In genomic region chr13:48398450-48399095, GRCh38 we compare ENCODE assay signal across 18 cellular contexts. TPM values are rescaled to one million over a fixed set of nuclear protein-coding genes. Genes with fewer than 3 reads are reported as not detected.
A peak's percentile ranks its signal among the peaks of the same experiment; 100 is the strongest.
DNase-seq lines count a peak whose midpoint lies in the region; ATAC-seq and TF ChIP-seq lines count a peak whose summit lies in the region.
"Had no signal": no experiment of that assay in that cellular context is flagged by ENCODE, and none has a peak within 500 bp of the region (broad histone marks: within the 10 kb centered on the region; RNA-seq: fewer than 3 reads in every experiment).

No MANE protein-coding gene starts in this region.

- peak overlapping the region in 14 of 21 experiments; percentile 18 to 95 (median 54) for H3K27ac ChIP-seq in skin epidermis
- H3K27ac ChIP-seq: C4-2B, Peyer's patch had no signal

- DNase-seq in Calu3 (no peak), T-cell (no peak), fibroblast of the aortic adventitia (ENCODE audit: low read depth) (peak; percentile 32), DMS79 (lab: John Stamatoyannopoulos, UW) (no peak), SKM-1 (lab: John Stamatoyannopoulos, UW; ENCODE audit: unreplicated experiment) (no peak)
- DNase-seq in activated CD4-positive, CD25-positive, alpha-beta regulatory T cell treated with anti-CD3 and anti-CD28 coated beads, Interleukin-2, amount 50 U/mL, for 72 hours = no peak
- DNase-seq: activated CD4-positive, alpha-beta T cell treated with anti-CD3 and anti-CD28 coated beads, Interleukin-2, amount 50 U/mL, for 48 hours; erythroblast; NCI-H345; Peyer's patch; T1000 had no signal

- no TSS peak for BruUV-seq in Calu3 (replicated peaks; lab: Mats Ljungman, UMichigan)

- CTCF ChIA-PET in Calu3 (lab: Charles Lee) = interaction anchor here (0.8 to 1.4 kb wide), 3 partner anchors 57 to 271 kb away, joined by 3 to 4 read pairs (median 3); no protein-coding TSS in a partner anchor
- CTCF ChIA-PET in T-cell (lab: Charles Lee) = interaction anchor here (0.6 to 1.7 kb wide), 11 partner anchors 23 to 370 kb away, joined by 3 to 12 read pairs (median 5); no protein-coding TSS in a partner anchor

- H3K9me3 Mint-ChIP-seq in Calu3 (ENCODE audit: low read depth, unreplicated experiment) (no peaks in the 10 kb centered on the region), T-cell (peaks cover 0 to 14% (median 0%) of the 10 kb centered on the region in 3 donors)

- H3K4me1 Mint-ChIP-seq in Calu3 (ENCODE audit: low read depth, unreplicated experiment) = peaks cover 20% of the 10 kb centered on the region
- peaks cover 37 to 58% (median 39%) of the 10 kb centered on the region in 3 donors for H3K4me1 Mint-ChIP-seq in T-cell
- H3K4me1 Mint-ChIP-seq: brain had no signal

- H3K36me3 Mint-ChIP-seq in Calu3 (ENCODE audit: insufficient read depth, unreplicated experiment) (peaks cover 8% of the 10 kb centered on the region), T-cell (peaks cover 31% of the 10 kb centered on the region)

- intact Hi-C loops in Calu3 (cut with micrococcal nuclease; ENCODE audit: unreplicated experiment) = no loop called here

- POLR2A ChIA-PET in T-cell (lab: Charles Lee) = interaction anchor here (0.5 to 1.3 kb wide), 2 partner anchors 87 to 224 kb away, joined by 3 to 5 read pairs; no protein-coding TSS in a partner anchor

- TF ChIP-seq CTCF in Calu3 (IDR thresholded peaks at IDR 0.05; ENCODE audit: unreplicated experiment) (no peak), fibroblast of the aortic adventitia (IDR thresholded peaks at IDR 0.05; ENCODE audit: insufficient read depth, low read length) (no peak)

- ATAC-seq in T-cell (replicated peaks in 1 of 4) (no peak), GM19455 (IDR thresholded peaks at IDR 0.05; ENCODE audit: unreplicated experiment) (no peak)
- ATAC-seq: HCT116; stimulated activated memory B cell treated with anti-CD40 and anti-IgM and Interleukin-4, amounts not matched to agents 10 μg/mL and 1 μg/mL and 100 μg/mL, for 72 hours had no signal

- H3K4me3 Mint-ChIP-seq in Calu3 (ENCODE audit: low read depth, unreplicated experiment) (peak overlapping the region; percentile 7), T-cell (no peak overlapping the region)
- H3K4me3 Mint-ChIP-seq: brain; stimulated activated memory B cell treated with anti-CD40 and anti-IgM and Interleukin-4, amounts not matched to agents 10 μg/mL and 1 μg/mL and 100 μg/mL, for 72 hours had no signal

- H3K27ac Mint-ChIP-seq in Calu3 (ENCODE audit: unreplicated experiment) = peak overlapping the region; percentile 52
- H3K27ac Mint-ChIP-seq in T-cell = peak overlapping the region; percentile 68 to 70
- H3K27ac Mint-ChIP-seq: activated T-helper 2 cell treated with anti-CD3 and anti-CD28 coated beads, Interferon-gamma antibody, Interleukin-2, Interleukin-4, amounts not matched to agents 10 μg/mL and 5 μg/mL and 100 μg/mL, durations not matched to agents 14 hours and 24 hours and 36 hours; brain; stimulated activated memory B cell treated with anti-CD40 and anti-IgM and Interleukin-4, amounts not matched to agents 10 μg/mL and 1 μg/mL and 100 μg/mL, for 72 hours had no signal

- H3K27me3 Mint-ChIP-seq in Calu3 (ENCODE audit: unreplicated experiment) (no peaks in the 10 kb centered on the region), T-cell (no peaks in the 10 kb centered on the region)
- H3K27me3 Mint-ChIP-seq: brain; stimulated activated memory B cell treated with anti-CD40 and anti-IgM and Interleukin-4, amounts not matched to agents 10 μg/mL and 1 μg/mL and 100 μg/mL, for 72 hours had no signal

- H3K4me3 ChIP-seq in fibroblast of the aortic adventitia (ENCODE audit: low read depth, low read length) (no peak overlapping the region), skin epidermis (no peak overlapping the region)
- H3K4me3 ChIP-seq: Peyer's patch had no signal

RNA-seq across cellular contexts. Expression of gene LPAR6, which starts 14.3 kb away (rescaled TPM):
- total RNA-seq in Calu3 (2022) (16.4 TPM in 2 replicates), T-cell (10 to 100 TPM; 36.0 to 93.5 (median 62.7) TPM), fibroblast of the aortic adventitia (ENCODE audit: low replicate concordance) (0.90 and 11.2 TPM in 2 replicates)
